In genomic region chr2:88873620-88874019, GRCh38 we compare ENCODE assay signal across 13 cellular contexts.
DNase-seq lines count a peak whose midpoint lies in the region; ATAC-seq and TF ChIP-seq lines count a peak whose summit lies in the region.
"Had no signal": no experiment of that assay in that cellular context is flagged by ENCODE, and none has a peak within 500 bp of the region (broad histone marks: within the 10 kb centered on the region; RNA-seq: fewer than 3 reads in every experiment).

No MANE protein-coding gene starts in this region.

- no peaks in the 10 kb centered on the region for H3K27me3 ChIP-seq in right cardiac atrium (ENCODE audit: control insufficient read depth, insufficient read depth)
- no peaks in the 10 kb centered on the region for H3K27me3 ChIP-seq in MM.1S (replicated peaks; ENCODE audit: insufficient read depth, low read length)
- no peaks in the 10 kb centered on the region for H3K27me3 ChIP-seq in endocrine pancreas (ENCODE audit: control insufficient read depth, insufficient read depth, low read length)
- H3K27me3 ChIP-seq in skeletal muscle satellite cell (ENCODE audit: control insufficient read depth, insufficient read depth, low read length), result peaks cover 22% of the 10 kb centered on the region
- peaks cover 35% of the 10 kb centered on the region for H3K27me3 ChIP-seq in GM23248 (replicated peaks; ENCODE audit: insufficient read depth)
- H3K27me3 ChIP-seq: BLaER1 treated with 17β-estradiol and CSF1 and Interleukin-3, amounts not matched to agents 10 nM and 100 nM had no signal

- H3K79me2 ChIP-seq in MM.1S (ENCODE audit: low read length) (no peaks in the 10 kb centered on the region), GM23248 (ENCODE audit: insufficient read depth) (no peaks in the 10 kb centered on the region)

- TF ChIP-seq CTCF in MM.1S (IDR thresholded peaks at IDR 0.05; ENCODE audit: low read length) (no peak), GM20000 (IDR thresholded peaks at IDR 0.05; ENCODE audit: extremely low read depth, missing control alignments) (no peak)

- H3K36me3 ChIP-seq in MM.1S (replicated peaks; ENCODE audit: insufficient read depth, low read length) (no peaks in the 10 kb centered on the region), endocrine pancreas (ENCODE audit: control insufficient read depth, insufficient read depth, low read length) (no peaks in the 10 kb centered on the region), skeletal muscle satellite cell (ENCODE audit: insufficient read depth, low read length) (no peaks in the 10 kb centered on the region), GM23248 (ENCODE audit: low read depth) (no peaks in the 10 kb centered on the region)
- H3K36me3 ChIP-seq: BLaER1 treated with 17β-estradiol and CSF1 and Interleukin-3, amounts not matched to agents 10 nM and 100 nM had no signal

- no peak for DNase-seq in right cardiac atrium
- DNase-seq in Right ventricle myocardium inferior (ENCODE audit: missing footprints), result no peak
- DNase-seq in MM.1S, result no peak
- DNase-seq in NCI-H82 (lab: John Stamatoyannopoulos, UW), result no peak
- no peak for DNase-seq in GM20000 (ENCODE audit: low spot score)
- DNase-seq in GM23248, result no peak
- DNase-seq: 8988T, H7 had no signal

- no peaks in the 10 kb centered on the region for H3K4me1 ChIP-seq in right cardiac atrium (ENCODE audit: control insufficient read depth, insufficient read depth, low read length)
- H3K4me1 ChIP-seq in MM.1S (ENCODE audit: low read length), result 0 out of 2 replicates have a peak, but pooled peaks cover 3% of the 10 kb centered on the region
- peaks cover 4% of the 10 kb centered on the region for H3K4me1 ChIP-seq in endocrine pancreas (ENCODE audit: control insufficient read depth, insufficient read depth, low read length)
- H3K4me1 ChIP-seq in skeletal muscle satellite cell (ENCODE audit: control insufficient read depth, insufficient read depth, low read length), result no peaks in the 10 kb centered on the region
- H3K4me1 ChIP-seq in GM23248 (ENCODE audit: insufficient read depth), result no peaks in the 10 kb centered on the region

- H3K9ac ChIP-seq in MM.1S (ENCODE audit: low read length) (no peak overlapping the region), endocrine pancreas (ENCODE audit: control insufficient read depth, insufficient read depth, low read length) (no peak overlapping the region), skeletal muscle satellite cell (ENCODE audit: low read depth, low read length) (no peak overlapping the region), GM23248 (no peak overlapping the region)
- H3K9ac ChIP-seq: BLaER1 treated with 17β-estradiol and CSF1 and Interleukin-3, amounts not matched to agents 10 nM and 100 nM had no signal

- intact Hi-C loops in right cardiac atrium (cut with DNase I) (loop anchor here in 1 of 4 donors (10.0 kb wide), 1 partner anchor 281 kb away; no protein-coding TSS in a partner anchor), Right ventricle myocardium inferior (cut with DNase I) (no loop called here)

- in situ Hi-C loops in GM23248 (cut with MboI), result no loop called here

- H3K9me2 ChIP-seq in MM.1S (replicated peaks; ENCODE audit: insufficient read depth, low read length), result no peaks in the 10 kb centered on the region
- no peaks in the 10 kb centered on the region for H3K9me2 ChIP-seq in GM23248 (ENCODE audit: insufficient read depth)

- H3F3A ChIP-seq in MM.1S (ENCODE audit: insufficient read depth, low read length) (no peaks in the 10 kb centered on the region), GM23248 (ENCODE audit: insufficient read depth) (no peaks in the 10 kb centered on the region)

- no peaks in the 10 kb centered on the region for H4K20me1 ChIP-seq in MM.1S (ENCODE audit: insufficient read depth, low read length)
- no peaks in the 10 kb centered on the region for H4K20me1 ChIP-seq in GM23248 (ENCODE audit: insufficient read depth)
- H4K20me1 ChIP-seq: BLaER1 treated with 17β-estradiol and CSF1 and Interleukin-3, amounts not matched to agents 10 nM and 100 nM had no signal

- H3K4me2 ChIP-seq in MM.1S (ENCODE audit: low read depth, low read length) (peak overlapping the region; percentile 50), skeletal muscle satellite cell (ENCODE audit: low read length) (peak overlapping the region; percentile 22), GM23248 (ENCODE audit: unreplicated experiment) (no peak overlapping the region)
- H3K4me2 ChIP-seq: BLaER1 treated with 17β-estradiol and CSF1 and Interleukin-3, amounts not matched to agents 10 nM and 100 nM; GM23338 had no signal

- ATAC-seq in right cardiac atrium, result no peak
- no peak for ATAC-seq in Right ventricle myocardium inferior

- H3K27ac ChIP-seq in right cardiac atrium (ENCODE audit: low read length), result no peak overlapping the region
- no peak overlapping the region for H3K27ac ChIP-seq in MM.1S (ENCODE audit: low read length)
- H3K27ac ChIP-seq in GM23248, result no peak overlapping the region
- H3K27ac ChIP-seq: BLaER1 treated with 17β-estradiol and CSF1 and Interleukin-3, amounts not matched to agents 10 nM and 100 nM; HL-60 had no signal

- peak overlapping the region; percentile 4 for H3K4me3 ChIP-seq in right cardiac atrium (ENCODE audit: low read length)
- peak overlapping the region; percentile 33; the same call in 1 of the 2 replicates for H3K4me3 ChIP-seq in MM.1S (ENCODE audit: low read length)
- H3K4me3 ChIP-seq in endocrine pancreas (ENCODE audit: control insufficient read depth, insufficient read depth, low read length), result peak overlapping the region; percentile 68
- no peak overlapping the region for H3K4me3 ChIP-seq in skeletal muscle satellite cell (ENCODE audit: low read length)
- no peak overlapping the region for H3K4me3 ChIP-seq in GM23248
- H3K4me3 ChIP-seq: BLaER1 treated with 17β-estradiol and CSF1 and Interleukin-3, amounts not matched to agents 10 nM and 100 nM; GM23338 had no signal

- H3K9me3 ChIP-seq in right cardiac atrium (ENCODE audit: control insufficient read depth, low read length) (no peaks in the 10 kb centered on the region), MM.1S (replicated peaks; ENCODE audit: insufficient read depth, low read length) (no peaks in the 10 kb centered on the region), endocrine pancreas (ENCODE audit: control insufficient read depth, low read length) (no peaks in the 10 kb centered on the region), skeletal muscle satellite cell (replicated peaks; ENCODE audit: low read length) (no peaks in the 10 kb centered on the region), GM23248 (ENCODE audit: low read depth) (no peaks in the 10 kb centered on the region)

- H2AFZ ChIP-seq in MM.1S (ENCODE audit: low read length), result peak overlapping the region; percentile 67
- H2AFZ ChIP-seq in GM23248, result no peak overlapping the region
- H2AFZ ChIP-seq: GM23338 had no signal

Comparison
In these comparisons a context has a peak if more than half of its experiments do, and no peak if none do; other contexts are left out.
1. H3K4me3 ChIP-seq: peak in right cardiac atrium (single experiment), MM.1S (single experiment) and endocrine pancreas (single experiment); none in skeletal muscle satellite cell (single experiment) and GM23248 (single experiment).